Comparison of ENCODE assay signal across 23 cellular contexts in the genomic region with DNA sequence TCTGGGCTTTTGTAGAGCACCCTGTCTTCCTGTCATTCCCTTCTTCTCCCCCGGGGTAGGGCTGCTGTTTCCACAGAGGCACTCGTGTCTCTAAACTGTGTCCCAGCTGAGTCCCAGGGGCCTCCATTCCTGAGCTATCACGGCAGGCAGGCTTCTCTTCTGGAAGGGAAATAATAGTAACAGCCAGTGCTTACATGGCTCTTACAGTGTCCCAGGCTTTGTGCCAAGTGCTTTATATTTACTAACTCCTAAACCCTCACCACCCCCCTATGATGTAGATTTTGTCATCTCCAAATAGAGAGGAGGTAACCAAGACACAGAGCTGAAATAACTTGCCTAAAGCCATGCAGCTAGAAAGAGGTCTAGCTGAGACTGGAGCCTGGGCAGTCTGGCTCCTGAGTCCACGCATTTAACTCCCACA. TPM values are rescaled to one million over a fixed set of nuclear protein-coding genes. Genes with fewer than 3 reads are reported as not detected.
DNase-seq lines count a peak whose midpoint lies in the region; ATAC-seq, FAIRE-seq and TF ChIP-seq lines count a peak whose summit lies in the region.
"Had no signal": no experiment of that assay in that cellular context is flagged by ENCODE, and none has a peak within 500 bp of the region (broad histone marks: within the 10 kb centered on the region; RNA-seq: fewer than 3 reads in every experiment).

No MANE protein-coding gene starts in this region.

- peaks cover 3 to 44% of the 10 kb centered on the region in 2 experiments for H3K27me3 ChIP-seq in HepG2 (ENCODE audit: control insufficient read depth in 1 of 2, insufficient read depth in 2 of 2, low read length in 2 of 2)
- H3K27me3 ChIP-seq: uterus had no signal

- no peaks in the 10 kb centered on the region for H3K36me3 Mint-ChIP-seq in progenitor cell of endocrine pancreas (ENCODE audit: insufficient read depth)
- H3K36me3 Mint-ChIP-seq: CD4-positive, CD25-positive, alpha-beta regulatory T cell; IgD-negative memory B cell had no signal

- DNase-seq in NCI-H2081 (lab: John Stamatoyannopoulos, UW) (peak; percentile 6 to 54), NCI-H2081 treated with DMSO at 0.1 percent for 48 hours (lab: John Stamatoyannopoulos, UW) (no peak), NCI-H345 treated with DMSO at 0.1 percent for 48 hours (lab: John Stamatoyannopoulos, UW; ENCODE audit: unreplicated experiment) (peak; percentile 98), epidermal melanocyte (ENCODE audit: insufficient read length, low spot score) (peak; percentile 4), progenitor cell of endocrine pancreas (ENCODE audit: low spot score, unreplicated experiment) (no peak), HepG2 (ENCODE audit: low spot score) (no peak), A172 (ENCODE audit: low spot score) (no peak), posterior vena cava (ENCODE audit: low spot score) (no peak)
- DNase-seq: activated CD4-positive, alpha-beta T cell treated with anti-CD3 and anti-CD28 coated beads, Interleukin-2, amount 50 U/mL, for 4 hours; activated naive CD4-positive, alpha-beta T cell treated with anti-CD3 and anti-CD28 coated beads, Interleukin-2, amount 50 U/mL, for 16 hours; body of pancreas; CD4-positive, CD25-positive, alpha-beta regulatory T cell; effector CD8-positive, alpha-beta T cell; OCI-M1; stimulated activated CD4-positive, alpha-beta T cell treated with anti-CD3 and anti-CD28 coated beads, Interleukin-15, amount 100 ng/mL, for 24 hours; stimulated activated naive CD8-positive, alpha-beta T cell treated with anti-CD3 and anti-CD28 coated beads, Interleukin-15, amount 100 ng/mL, for 72 hours; uterus had no signal

- H3K4me3 ChIP-seq in HepG2 (replicated peaks in 1 of 3; ENCODE audit: insufficient read depth in 1 of 3, low read depth in 2 of 3, low read length in 3 of 3): no peak overlapping the region
- H3K4me3 ChIP-seq: body of pancreas, uterus had no signal

- no peak overlapping the region for H3K4me2 ChIP-seq in HepG2 (ENCODE audit: low read depth, low read length)

- H3K27ac ChIP-seq in HepG2 (ENCODE audit: extremely low read length, insufficient read depth, low read length): no peak overlapping the region
- H3K27ac ChIP-seq: body of pancreas, uterus had no signal

- POLR2A ChIA-PET in HepG2 (lab: Yijun Ruan, JAX): no interaction called here

- no peak overlapping the region for H2AFZ ChIP-seq in HepG2 (ENCODE audit: low read length)

- H3K79me2 ChIP-seq in HepG2 (ENCODE audit: insufficient read depth, low read length): no peaks in the 10 kb centered on the region

- ATAC-seq in HepG2: no peak
- ATAC-seq: body of pancreas; left lobe of liver; stimulated activated naive CD8-positive, alpha-beta T cell treated with anti-CD3 and anti-CD28 coated beads, Interleukin-15, amount 100 ng/mL, for 72 hours had no signal

- H3K36me3 ChIP-seq in HepG2 (replicated peaks in 1 of 2; ENCODE audit: control insufficient read depth in 1 of 2, insufficient read depth in 2 of 2, low read length in 2 of 2): no peaks in the 10 kb centered on the region
- H3K36me3 ChIP-seq: uterus had no signal

- H4K20me1 ChIP-seq in HepG2 (ENCODE audit: insufficient read depth, low read length): no peaks in the 10 kb centered on the region

- intact Hi-C loops in HepG2 (cut with micrococcal nuclease; ENCODE audit: unreplicated experiment) (no loop called here), posterior vena cava (cut with DNase I) (no loop called here)

- 3% methylated on average over 4 of the region's 4 CpGs for WGBS in HepG2 (ENCODE audit: low lambda C conversion rate)

- no peaks in the 10 kb centered on the region for H3K9me3 ChIP-seq in HepG2 (ENCODE audit: low read length)
- H3K9me3 ChIP-seq: body of pancreas, uterus had no signal

- TF ChIP-seq CTCF in progenitor cell of endocrine pancreas (IDR thresholded peaks at IDR 0.05; ENCODE audit: unreplicated experiment): no peak
- no peak for TF ChIP-seq CTCF in HepG2 (CRISPR knock-in tag; IDR thresholded peaks at IDR 0.05)

- H3K9me3 Mint-ChIP-seq in progenitor cell of endocrine pancreas (ENCODE audit: low read depth): no peaks in the 10 kb centered on the region
- H3K9me3 Mint-ChIP-seq: IgD-negative memory B cell; stimulated activated naive CD8-positive, alpha-beta T cell treated with anti-CD3 and anti-CD28 coated beads, Interleukin-15, amount 100 ng/mL, for 72 hours had no signal

- H3K4me1 ChIP-seq in HepG2 (ENCODE audit: insufficient read depth, low read length): peaks cover 56% of the 10 kb centered on the region
- H3K4me1 ChIP-seq: uterus had no signal

- TF ChIP-seq RAD21 in HepG2 (CRISPR knock-in tag; IDR thresholded peaks at IDR 0.05): no peak

- CTCF ChIA-PET in HepG2 (lab: Yijun Ruan, JAX; ENCODE audit: low intra/inter-chr PET ratio, low total read pairs): no interaction called here

- TF ChIP-seq POLR2A in HepG2 (IDR thresholded peaks at IDR 0.05; ENCODE audit: insufficient read depth in 1 of 2, low read depth in 2 of 2, low read length in 2 of 2): no peak

- in situ Hi-C loops in HepG2 (cut with HindIII; ENCODE audit: extremely low pct_ligation_motif_present, low pct_unique_long_range_greater_than_20kb): loop anchor here (10.0 kb wide), 1 partner anchor 117 kb away; a partner anchor contains a TSS

- peak overlapping the region; percentile 45 for H3K4me3 Mint-ChIP-seq in progenitor cell of endocrine pancreas (ENCODE audit: low read depth)

- BruUV-seq in HepG2 (replicated peaks; lab: Mats Ljungman, UMichigan): no TSS peak

- H3K27me3 Mint-ChIP-seq in progenitor cell of endocrine pancreas: peaks cover 58% of the 10 kb centered on the region

- H3K27ac Mint-ChIP-seq in progenitor cell of endocrine pancreas: no peak overlapping the region
- H3K27ac Mint-ChIP-seq: CD4-positive, CD25-positive, alpha-beta regulatory T cell; IgD-negative memory B cell; stimulated activated naive CD8-positive, alpha-beta T cell treated with anti-CD3 and anti-CD28 coated beads, Interleukin-15, amount 100 ng/mL, for 72 hours had no signal

- H3K4me1 Mint-ChIP-seq in progenitor cell of endocrine pancreas (ENCODE audit: low read depth): peaks cover 35% of the 10 kb centered on the region

- H3K9ac ChIP-seq in HepG2 (ENCODE audit: insufficient read depth, low read depth, low read length): no peak overlapping the region

- TF ChIP-seq EP300 in HepG2 (IDR thresholded peaks at IDR 0.05; ENCODE audit: low read depth in 2 of 2, low read length in 2 of 2): no peak
- TF ChIP-seq EP300 in HepG2 (CRISPR knock-in tag; IDR thresholded peaks at IDR 0.05; ENCODE audit: borderline replicate concordance): no peak

- no peak for FAIRE-seq in HepG2 (lab: Jason Lieb, UNC)
- FAIRE-seq: TTC549 had no signal

RNA-seq across cellular contexts. Expression of a gene that starts 1.4 kb away (rescaled TPM):
- total RNA-seq in progenitor cell of endocrine pancreas (20.0 and 22.6 TPM in 2 replicates), HepG2 (2016; rRNA removed; fragmentation: Illumina TruSeq; extraction: Trizol) (not detected in 2 replicates), posterior vena cava (under 1 TPM in 1 of 2 donors, not detected in 1; 0.10 TPM)
- not detected in 2 replicates for total RNA-seq in HepG2 (2016; cell fraction: cytosol; rRNA removed; fragmentation: Illumina TruSeq; extraction: Trizol; ENCODE audit: low read depth)
- total RNA-seq in HepG2 (2016; cell fraction: insoluble cytoplasmic fraction; rRNA removed; fragmentation: Illumina TruSeq; extraction: Trizol): not detected in 2 replicates
- 0.10 TPM in 1 of 2 replicates, not detected in the other for total RNA-seq in HepG2 (2016; cell fraction: membrane; rRNA removed; fragmentation: Illumina TruSeq; extraction: Trizol)
- total RNA-seq in HepG2 (2016; cell fraction: nucleus; rRNA removed; fragmentation: Illumina TruSeq; extraction: Trizol): not detected in 2 replicates
- not detected in 2 replicates for polyA plus RNA-seq in HepG2 (2011; rRNA removed)
- 0.03 TPM in 1 of 2 replicates, not detected in the other for polyA plus RNA-seq in HepG2 (2011; cell fraction: cytosol; rRNA removed)
- 0.05 and 0.09 TPM in 2 replicates for polyA plus RNA-seq in HepG2 (2011; cell fraction: nucleus; rRNA removed)
- polyA plus RNA-seq in HepG2 (2012): 0.11 TPM in 1 of 2 replicates, not detected in the other
- not detected in 2 replicates for polyA plus RNA-seq in HepG2 (2016; cell fraction: cytosol; fragmentation: Illumina TruSeq; extraction: Trizol; ENCODE audit: low read depth)
- polyA plus RNA-seq in HepG2 (2016; cell fraction: insoluble cytoplasmic fraction; fragmentation: Illumina TruSeq; extraction: Trizol; ENCODE audit: low read depth): 0.25 TPM in 1 of 2 replicates, not detected in the other
- not detected in 2 replicates for polyA plus RNA-seq in HepG2 (2016; cell fraction: membrane; fragmentation: Illumina TruSeq; extraction: Trizol; ENCODE audit: low read depth)
- polyA plus RNA-seq in HepG2 (2016; cell fraction: nucleus; fragmentation: Illumina TruSeq; extraction: Trizol; ENCODE audit: insufficient read depth, low read depth): not detected in 2 replicates
- polyA minus RNA-seq in HepG2 (2011; rRNA and poly(A)+ RNA removed; ENCODE audit: low replicate concordance): not detected in 2 replicates
- not detected in 2 replicates for polyA minus RNA-seq in HepG2 (2011; cell fraction: cytosol; rRNA and poly(A)+ RNA removed)
- polyA minus RNA-seq in HepG2 (2011; cell fraction: nucleus; rRNA and poly(A)+ RNA removed): not detected in 2 replicates
- not detected in 2 replicates for total RNA-seq in A172 (2014; rRNA removed; shearing (Covaris generic))
- total RNA-seq: A673; CD4-positive, CD25-positive, alpha-beta regulatory T cell; left lobe of liver; NCI-H460; pulmonary artery endothelial cell had no signal
- polyA plus RNA-seq: CD4-positive, CD25-positive, alpha-beta regulatory T cell; IgD-negative memory B cell had no signal

RNA-seq across cellular contexts. Expression of a gene that starts 3.3 kb away (rescaled TPM):
- total RNA-seq in progenitor cell of endocrine pancreas (0.51 and 1.2 TPM in 2 replicates), HepG2 (2016; rRNA removed; fragmentation: Illumina TruSeq; extraction: Trizol) (not detected in 2 replicates), posterior vena cava (1 to 10 TPM in 1 of 2 donors, not detected in 1; 4.0 TPM)
- total RNA-seq in HepG2 (2016; cell fraction: cytosol; rRNA removed; fragmentation: Illumina TruSeq; extraction: Trizol; ENCODE audit: low read depth): not detected in 2 replicates
- total RNA-seq in HepG2 (2016; cell fraction: insoluble cytoplasmic fraction; rRNA removed; fragmentation: Illumina TruSeq; extraction: Trizol): not detected in 2 replicates
- not detected in 2 replicates for total RNA-seq in HepG2 (2016; cell fraction: membrane; rRNA removed; fragmentation: Illumina TruSeq; extraction: Trizol)
- not detected in 2 replicates for total RNA-seq in HepG2 (2016; cell fraction: nucleus; rRNA removed; fragmentation: Illumina TruSeq; extraction: Trizol)
- not detected in 2 replicates for polyA plus RNA-seq in HepG2 (2011; rRNA removed)
- not detected in 2 replicates for polyA plus RNA-seq in HepG2 (2011; cell fraction: cytosol; rRNA removed)
- not detected in 2 replicates for polyA plus RNA-seq in HepG2 (2011; cell fraction: nucleus; rRNA removed)
- not detected in 2 replicates for polyA plus RNA-seq in HepG2 (2012)
- polyA plus RNA-seq in HepG2 (2016; cell fraction: cytosol; fragmentation: Illumina TruSeq; extraction: Trizol; ENCODE audit: low read depth): not detected in 2 replicates
- not detected in 2 replicates for polyA plus RNA-seq in HepG2 (2016; cell fraction: insoluble cytoplasmic fraction; fragmentation: Illumina TruSeq; extraction: Trizol; ENCODE audit: low read depth)
- not detected in 2 replicates for polyA plus RNA-seq in HepG2 (2016; cell fraction: membrane; fragmentation: Illumina TruSeq; extraction: Trizol; ENCODE audit: low read depth)
- not detected in 2 replicates for polyA plus RNA-seq in HepG2 (2016; cell fraction: nucleus; fragmentation: Illumina TruSeq; extraction: Trizol; ENCODE audit: insufficient read depth, low read depth)
- polyA minus RNA-seq in HepG2 (2011; rRNA and poly(A)+ RNA removed; ENCODE audit: low replicate concordance): not detected in 2 replicates
- not detected in 2 replicates for polyA minus RNA-seq in HepG2 (2011; cell fraction: cytosol; rRNA and poly(A)+ RNA removed)
- not detected in 2 replicates for polyA minus RNA-seq in HepG2 (2011; cell fraction: nucleus; rRNA and poly(A)+ RNA removed)
- not detected in 2 replicates for total RNA-seq in A172 (2014; rRNA removed; shearing (Covaris generic))
- total RNA-seq: A673; body of pancreas; CD4-positive, CD25-positive, alpha-beta regulatory T cell; left lobe of liver; NCI-H460; pulmonary artery endothelial cell had no signal
- polyA plus RNA-seq: CD4-positive, CD25-positive, alpha-beta regulatory T cell; IgD-negative memory B cell had no signal

RNA-seq across cellular contexts. Expression of a gene that starts 45.3 kb away (rescaled TPM):
- total RNA-seq in progenitor cell of endocrine pancreas: 79.4 and 81.0 TPM in 2 replicates
- total RNA-seq in HepG2 (2016; rRNA removed; fragmentation: Illumina TruSeq; extraction: Trizol): 107 and 119 TPM in 2 replicates
- total RNA-seq in HepG2 (2016; cell fraction: cytosol; rRNA removed; fragmentation: Illumina TruSeq; extraction: Trizol; ENCODE audit: low read depth): 60.2 TPM in 2 replicates
- 102 and 120 TPM in 2 replicates for total RNA-seq in HepG2 (2016; cell fraction: insoluble cytoplasmic fraction; rRNA removed; fragmentation: Illumina TruSeq; extraction: Trizol)
- 64.6 and 69.8 TPM in 2 replicates for total RNA-seq in HepG2 (2016; cell fraction: membrane; rRNA removed; fragmentation: Illumina TruSeq; extraction: Trizol)
- total RNA-seq in HepG2 (2016; cell fraction: nucleus; rRNA removed; fragmentation: Illumina TruSeq; extraction: Trizol): 48.1 and 63.1 TPM in 2 replicates
- polyA plus RNA-seq in HepG2 (2011; rRNA removed): 64.3 and 72.1 TPM in 2 replicates
- polyA plus RNA-seq in HepG2 (2011; cell fraction: cytosol; rRNA removed): 52.6 and 61.1 TPM in 2 replicates
- 70.6 and 76.7 TPM in 2 replicates for polyA plus RNA-seq in HepG2 (2011; cell fraction: nucleus; rRNA removed)
- 66.7 and 75.5 TPM in 2 replicates for polyA plus RNA-seq in HepG2 (2012)
- 43.8 and 46.0 TPM in 2 replicates for polyA plus RNA-seq in HepG2 (2016; cell fraction: cytosol; fragmentation: Illumina TruSeq; extraction: Trizol; ENCODE audit: low read depth)
- polyA plus RNA-seq in HepG2 (2016; cell fraction: insoluble cytoplasmic fraction; fragmentation: Illumina TruSeq; extraction: Trizol; ENCODE audit: low read depth): 120 and 126 TPM in 2 replicates
- polyA plus RNA-seq in HepG2 (2016; cell fraction: membrane; fragmentation: Illumina TruSeq; extraction: Trizol; ENCODE audit: low read depth): 60.2 and 71.9 TPM in 2 replicates
- 76.3 and 94.3 TPM in 2 replicates for polyA plus RNA-seq in HepG2 (2016; cell fraction: nucleus; fragmentation: Illumina TruSeq; extraction: Trizol; ENCODE audit: insufficient read depth, low read depth)
- 27.1 and 132 TPM in 2 replicates for polyA minus RNA-seq in HepG2 (2011; rRNA and poly(A)+ RNA removed; ENCODE audit: low replicate concordance)
- polyA minus RNA-seq in HepG2 (2011; cell fraction: cytosol; rRNA and poly(A)+ RNA removed): 36.5 and 37.1 TPM in 2 replicates
- 35.1 and 42.1 TPM in 2 replicates for polyA minus RNA-seq in HepG2 (2011; cell fraction: nucleus; rRNA and poly(A)+ RNA removed)
- total RNA-seq in A172 (2014; rRNA removed; shearing (Covaris generic)): 275 and 300 TPM in 2 replicates
- 10 to 100 TPM; 46.3 to 49.1 TPM for total RNA-seq in posterior vena cava

Comparison
In these comparisons a context has a peak if more than half of its experiments do, and no peak if none do; other contexts are left out.
1. DNase-seq: peak in NCI-H2081 (2 of 2), NCI-H345 treated with DMSO at 0.1 percent for 48 hours (single experiment) and epidermal melanocyte (single experiment); none in NCI-H2081 treated with DMSO at 0.1 percent for 48 hours (single experiment), progenitor cell of endocrine pancreas (single experiment), HepG2 (single experiment), A172 (single experiment) and posterior vena cava (single experiment).
2. RNA of a gene that starts 1.4 kb away (total RNA-seq): 20.0 to 22.6 TPM in progenitor cell of endocrine pancreas; 0.10 TPM in posterior vena cava, 0.10 TPM in HepG2 and not detected in A172; every median in the first group is over 10 times any median in the second.